17 cellular contexts compared by ENCODE assay signal in the genomic region with DNA sequence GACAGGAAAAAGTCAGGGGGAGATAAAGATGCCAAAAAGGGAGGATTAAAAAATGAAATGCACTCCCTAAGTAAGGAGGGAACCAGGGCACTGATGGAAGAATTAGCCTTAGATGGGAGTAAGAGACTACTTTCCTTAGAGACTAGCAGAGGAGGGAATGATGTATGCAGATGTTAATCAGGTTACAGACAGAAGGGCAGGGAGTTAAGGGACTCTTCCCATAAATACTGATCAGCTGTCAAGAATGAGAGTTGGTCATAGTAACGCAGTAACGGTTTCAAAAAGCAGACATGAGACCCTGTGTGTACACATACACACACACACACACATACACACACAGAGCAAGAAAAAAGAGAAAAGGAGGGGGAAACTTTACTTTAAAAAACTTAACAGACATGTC.
DNase-seq lines count a peak whose midpoint lies in the region; ATAC-seq and TF ChIP-seq lines count a peak whose summit lies in the region.
"Had no signal": no experiment of that assay in that cellular context is flagged by ENCODE, and none has a peak within 500 bp of the region (broad histone marks: within the 10 kb centered on the region; RNA-seq: fewer than 3 reads in every experiment).

No MANE protein-coding gene starts in this region.

- H3K9me3 Mint-ChIP-seq in GM23338 (peaks cover 17% of the 10 kb centered on the region), WTC11 (peaks cover 8% of the 10 kb centered on the region)
- H3K9me3 Mint-ChIP-seq: CD4-positive, alpha-beta memory T cell had no signal

- peak overlapping the region; percentile 40 for H3K56ac ChIP-seq in IMR-90 (ENCODE audit: extremely low read depth, insufficient read depth, low read length)

- H2AK5ac ChIP-seq in IMR-90 (ENCODE audit: low read depth, low read length), result peak overlapping the region; percentile 91

- peak overlapping the region; percentile 92 for H3K14ac ChIP-seq in IMR-90 (replicated peaks; ENCODE audit: low read depth, low read length)

- peak overlapping the region; percentile 93; the same call in 1 of the 2 replicates for H3K18ac ChIP-seq in IMR-90 (ENCODE audit: low read depth, low read length)

- H4K20me1 ChIP-seq in GM23338 (replicated peaks; ENCODE audit: insufficient read depth), result no peaks in the 10 kb centered on the region
- H4K20me1 ChIP-seq in IMR-90 (ENCODE audit: insufficient read depth, low read length), result no peaks in the 10 kb centered on the region

- peak overlapping the region; percentile 81; the same call in 1 of the 2 replicates for H3K4ac ChIP-seq in IMR-90 (ENCODE audit: low read depth, low read length)

- ATAC-seq in GM23338, result peak; percentile 68
- ATAC-seq in IMR-90 (ENCODE audit: low read depth), result peak; percentile 37
- ATAC-seq in WTC11, result peak; percentile 46; the same call in 1 of the 2 replicates
- ATAC-seq in omental fat pad (ENCODE audit: low FRiP score), result peak; percentile 56
- ATAC-seq: Right ventricle myocardium inferior had no signal

- H3K27me3 Mint-ChIP-seq in GM23338 (ENCODE audit: insufficient read depth, low read depth, poor library complexity), result peaks cover 10% of the 10 kb centered on the region
- H3K27me3 Mint-ChIP-seq in WTC11 (ENCODE audit: low read depth), result no peaks in the 10 kb centered on the region
- H3K27me3 Mint-ChIP-seq: CD4-positive, alpha-beta memory T cell had no signal

- H3K4me2 ChIP-seq in GM23338 (no peak overlapping the region), IMR-90 (ENCODE audit: low read depth, low read length) (no peak overlapping the region; the same call in 1 of the 2 replicates)

- peak overlapping the region; percentile 45; the same call in 1 of the 2 replicates for H4K5ac ChIP-seq in IMR-90 (ENCODE audit: low read depth, low read length)

- H3K79me2 ChIP-seq in GM23338 (replicated peaks; ENCODE audit: insufficient read depth), result no peaks in the 10 kb centered on the region

- no peak overlapping the region for H3K4me3 ChIP-seq in GM23338
- no peak overlapping the region for H3K4me3 ChIP-seq in IMR-90 (ENCODE audit: insufficient read depth, low read depth, low read length)
- H3K4me3 ChIP-seq: HAP-1, SK-N-MC had no signal

- DNase-seq in GM23338 (ENCODE audit: low spot score) (no peak), IMR-90 (no peak), WTC11 (ENCODE audit: low spot score) (no peak), omental fat pad (ENCODE audit: low spot score) (no peak), NOMO-1 treated with dmso at 0.1 percent for 144 hours (lab: John Stamatoyannopoulos, UW; ENCODE audit: unreplicated experiment) (no peak), globus pallidus (ENCODE audit: low spot score) (no peak), GM10248 (ENCODE audit: extremely low spot score) (no peak)
- DNase-seq: BE2C; Calu3; CD4-positive, alpha-beta memory T cell; DMS79; NCI-H1105 treated with DMSO at 0.1 percent for 48 hours; NCI-H187 had no signal

- TF ChIP-seq POLR2A in IMR-90 (IDR thresholded peaks at IDR 0.05; ENCODE audit: low read depth, low read length), result no peak

- CTCF ChIA-PET in IMR-90 (lab: Yijun Ruan, JAX) (no interaction called here), WTC11 (lab: Charles Lee) (no interaction called here), GM10248 (lab: Yijun Ruan, JAX) (interaction anchor here (1.9 to 2.0 kb wide), 2 partner anchors 11 to 411 kb away, joined by 5 to 7 read pairs; no protein-coding TSS in a partner anchor)

- TF ChIP-seq CTCF in GM23338 (conservative IDR thresholded peaks at IDR 0.05; ENCODE audit: low read depth in 2 of 2) (no peak), IMR-90 (conservative IDR thresholded peaks at IDR 0.05; ENCODE audit: low read depth, low read length) (no peak), WTC11 (IDR thresholded peaks at IDR 0.05) (no peak), omental fat pad (IDR thresholded peaks at IDR 0.05) (no peak), GM10248 (IDR thresholded peaks at IDR 0.05; ENCODE audit: control extremely low read depth, extremely low read depth, low read depth, missing control alignments) (no peak)

- H3K9me1 ChIP-seq in IMR-90 (ENCODE audit: insufficient read depth, low read length), result peaks cover 8% of the 10 kb centered on the region; the same call in 1 of the 2 replicates

- peak overlapping the region; percentile 95 for H3K23ac ChIP-seq in IMR-90 (ENCODE audit: low read depth, low read length)

- TF ChIP-seq RAD21 in IMR-90 (IDR thresholded peaks at IDR 0.05; ENCODE audit: low read length), result no peak

- in situ Hi-C loops in IMR-90 (cut with MboI; ENCODE audit: low sequenced_read_pairs), result no loop called here

- no CpG with 5 or more reads among the region's 2 CpGs for WGBS in IMR-90 (ENCODE audit: extremely low coverage in 2 of 2, insufficient read length in 1 of 2), 2 experiments

- BruUV-seq in IMR-90 (replicated peaks; lab: Mats Ljungman, UMichigan), result no TSS peak

- no peak overlapping the region for H2AFZ ChIP-seq in GM23338
- no peak overlapping the region for H2AFZ ChIP-seq in IMR-90 (replicated peaks; ENCODE audit: low read length, poor library complexity)

- no peak overlapping the region for H2AK9ac ChIP-seq in IMR-90 (replicated peaks; ENCODE audit: low read depth, low read length, poor library complexity)

- no peak overlapping the region for H3K27ac Mint-ChIP-seq in GM23338
- no peak overlapping the region for H3K27ac Mint-ChIP-seq in WTC11
- H3K27ac Mint-ChIP-seq: CD4-positive, alpha-beta memory T cell had no signal

- peak overlapping the region; percentile 68 to 73 for H4K8ac ChIP-seq in IMR-90 (ENCODE audit: low read depth in 2 of 2, low read length in 2 of 2)

- H3K4me1 Mint-ChIP-seq in GM23338 (peaks cover 6% of the 10 kb centered on the region), WTC11 (peaks cover 10% of the 10 kb centered on the region)

- H3K27ac ChIP-seq in GM23338 (ENCODE audit: low read depth) (no peak overlapping the region), IMR-90 (ENCODE audit: insufficient read depth, low read length) (no peak overlapping the region)
- H3K27ac ChIP-seq: HL-60, SK-N-MC had no signal

- H3K27me3 ChIP-seq in GM23338 (ENCODE audit: insufficient read depth), result peaks cover 10% of the 10 kb centered on the region; the same call in 1 of the 2 replicates
- no peaks in the 10 kb centered on the region for H3K27me3 ChIP-seq in IMR-90 (ENCODE audit: control insufficient read depth, insufficient read depth, low read length)
- H3K27me3 ChIP-seq: BE2C had no signal

- H2BK20ac ChIP-seq in IMR-90 (ENCODE audit: low read depth, low read length), result peak overlapping the region; percentile 98

- peak overlapping the region; percentile 50 for H4K91ac ChIP-seq in IMR-90 (ENCODE audit: insufficient read depth, low read depth, low read length)

- H3K36me3 Mint-ChIP-seq in GM23338 (ENCODE audit: low read depth) (peaks cover 14% of the 10 kb centered on the region), WTC11 (peaks cover 13% of the 10 kb centered on the region)
- H3K36me3 Mint-ChIP-seq: CD4-positive, alpha-beta memory T cell had no signal

- no peaks in the 10 kb centered on the region for H3K9me3 ChIP-seq in IMR-90 (ENCODE audit: control insufficient read depth, insufficient read depth, low read length)
- H3K9me3 ChIP-seq: HAP-1 had no signal

- H3F3A ChIP-seq in GM23338 (replicated peaks; ENCODE audit: low read depth), result no peaks in the 10 kb centered on the region

- H3K9me2 ChIP-seq in GM23338 (ENCODE audit: insufficient read depth), result no peaks in the 10 kb centered on the region

- H3K4me3 Mint-ChIP-seq in GM23338 (no peak overlapping the region), WTC11 (no peak overlapping the region)
- H3K4me3 Mint-ChIP-seq: CD4-positive, alpha-beta memory T cell had no signal

- intact Hi-C loops in IMR-90 (cut with micrococcal nuclease), result loop anchor here (5.0 kb wide), 1 partner anchor 89 kb away; no protein-coding TSS in a partner anchor

- peak overlapping the region; percentile 67 for H2BK5ac ChIP-seq in IMR-90 (ENCODE audit: low read depth, low read length, poor library complexity, severe bottlenecking)

- peaks cover 24% of the 10 kb centered on the region for H3K4me1 ChIP-seq in GM23338 (ENCODE audit: insufficient read depth)
- H3K4me1 ChIP-seq in IMR-90 (ENCODE audit: control insufficient read depth, insufficient read depth, low read length), result peaks cover 17% of the 10 kb centered on the region

- POLR2A ChIA-PET in IMR-90 (lab: Charles Lee; ENCODE audit: unreplicated experiment), result no interaction called here
- POLR2A ChIA-PET in WTC11 (lab: Charles Lee), result no interaction called here
- POLR2A ChIA-PET in GM10248 (lab: Yijun Ruan, JAX), result no interaction called here

- H3K36me3 ChIP-seq in GM23338 (ENCODE audit: insufficient read depth) (no peaks in the 10 kb centered on the region), IMR-90 (ENCODE audit: control insufficient read depth, insufficient read depth, low read length) (no peaks in the 10 kb centered on the region)
- H3K36me3 ChIP-seq: BE2C, HAP-1 had no signal

- H2BK15ac ChIP-seq in IMR-90 (ENCODE audit: low read depth, low read length), result peak overlapping the region; percentile 91

- dilution Hi-C loops in IMR-90 (cut with HindIII; ENCODE audit: low sequenced_read_pairs, unreplicated experiment), result no loop called here

- H2BK120ac ChIP-seq in IMR-90 (ENCODE audit: low read depth, low read length), result peak overlapping the region; percentile 90

- peaks cover 0 to 7% of the 10 kb centered on the region in 2 experiments; a peak in 2 of 4 replicates for H3K79me1 ChIP-seq in IMR-90 (ENCODE audit: low read depth in 1 of 2, low read length in 2 of 2)

- H3K9ac ChIP-seq in IMR-90 (ENCODE audit: low read depth, low read length), result no peak overlapping the region; the same call in 1 of the 2 replicates

TF ChIP-seq in GM23338, 12 proteins besides CTCF, POLR2A, EP300 and RAD21 (continues in another document):
- no peak for TF ChIP-seq CREB1 (CRISPR knock-in tag; IDR thresholded peaks at IDR 0.05; ENCODE audit: low read depth)

TF ChIP-seq in IMR-90, 13 proteins besides CTCF, POLR2A, EP300 and RAD21 (continues in another document):
- TF ChIP-seq, protein P1, sequence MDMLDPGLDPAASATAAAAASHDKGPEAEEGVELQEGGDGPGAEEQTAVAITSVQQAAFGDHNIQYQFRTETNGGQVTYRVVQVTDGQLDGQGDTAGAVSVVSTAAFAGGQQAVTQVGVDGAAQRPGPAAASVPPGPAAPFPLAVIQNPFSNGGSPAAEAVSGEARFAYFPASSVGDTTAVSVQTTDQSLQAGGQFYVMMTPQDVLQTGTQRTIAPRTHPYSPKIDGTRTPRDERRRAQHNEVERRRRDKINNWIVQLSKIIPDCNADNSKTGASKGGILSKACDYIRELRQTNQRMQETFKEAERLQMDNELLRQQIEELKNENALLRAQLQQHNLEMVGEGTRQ (IDR thresholded peaks at IDR 0.05; ENCODE audit: low read depth, low read length), result no peak
- TF ChIP-seq BHLHE40 (IDR thresholded peaks at IDR 0.05; ENCODE audit: low read depth, low read length), result no peak
